1 cellular context compared by ENCODE assay signal in the genomic region with DNA sequence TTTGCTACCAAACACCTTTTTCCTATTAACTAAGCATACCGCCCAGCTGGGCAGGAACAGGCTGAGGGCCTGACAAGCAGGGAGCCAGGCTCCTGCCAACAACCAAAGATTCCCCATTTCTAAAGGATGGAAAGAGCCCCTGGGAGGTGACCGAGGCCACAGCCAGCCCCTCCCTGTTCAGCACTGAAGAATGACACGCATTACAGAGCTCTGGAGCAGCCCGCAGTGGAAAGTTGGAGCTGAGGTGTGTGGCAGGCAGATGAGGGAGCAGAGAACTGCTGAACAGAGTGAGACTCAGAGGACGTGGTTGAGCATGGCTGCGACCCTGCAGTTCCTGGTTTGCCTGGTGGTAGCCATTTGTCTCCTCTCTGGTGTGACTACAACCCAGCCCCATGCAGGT.
TF ChIP-seq lines count a peak whose summit lies in the region.

TSS of gene FAM180B (plus strand) at position 223 of the 400 bp plus-strand sequence. CDS start at position 314, 91 bp downstream.

TF ChIP-seq in K562, 482 proteins besides CTCF, POLR2A, EP300 and RAD21:
- TF ChIP-seq MED1 (CRISPR knock-in tag; IDR thresholded peaks at IDR 0.05; ENCODE audit: borderline replicate concordance), result no peak
